In the genomic region with DNA sequence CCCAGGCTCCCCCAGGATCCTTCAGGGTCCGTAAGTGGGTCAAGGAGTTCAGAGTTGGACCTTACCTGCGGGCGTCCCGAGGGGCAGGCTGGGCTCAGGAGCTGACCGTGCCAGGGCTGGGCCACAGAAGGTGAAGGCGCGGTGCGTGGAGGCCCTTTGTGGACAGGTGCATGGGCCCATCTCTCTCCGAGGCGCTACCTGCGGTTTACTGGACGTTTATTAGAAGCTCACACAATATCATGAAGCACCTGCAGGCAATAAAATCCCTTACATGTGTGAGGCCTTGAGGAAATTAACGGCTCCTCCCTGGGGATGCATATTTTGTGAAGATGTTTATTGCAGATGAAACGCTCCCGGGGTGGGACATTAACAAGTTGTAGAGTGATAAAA, we compare ENCODE assay signal across 22 cellular contexts.
A peak's percentile ranks its signal among the peaks of the same experiment; 100 is the strongest.
DNase-seq lines count a peak whose midpoint lies in the region; ATAC-seq and TF ChIP-seq lines count a peak whose summit lies in the region.
"Had no signal": no experiment of that assay in that cellular context is flagged by ENCODE, and none has a peak within 500 bp of the region (broad histone marks: within the 10 kb centered on the region; RNA-seq: fewer than 3 reads in every experiment).

No MANE protein-coding gene starts in this region.

- DNase-seq in HL-60 (ENCODE audit: low read depth in 1 of 2, low spot score in 1 of 2) (no peak), NCI-H526 treated with DMSO at 0.1 percent for 48 hours (lab: John Stamatoyannopoulos, UW) (peak; percentile 71), glutamatergic neuron (no peak), posterior vena cava (ENCODE audit: low spot score) (peak; percentile 73), SK-N-SH (no peak)
- DNase-seq: activated CD4-positive, alpha-beta T cell treated with anti-CD3 and anti-CD28 coated beads for 36 hours; activated naive CD4-positive, alpha-beta T cell treated with anti-CD3 and anti-CD28 coated beads for 36 hours; activated T-cell treated with anti-CD3 and anti-CD28 coated beads, Interleukin-2, amount 50 U/mL, for 48 hours; amygdala; DND-41; HCEC 1CT; NCI-H1694; NCI-H345; NK-92 treated with Interleukin-12 subunit alpha and Interleukin-12 subunit beta, amount 100 ng/mL, for 24 hours; stimulated activated CD4-positive, alpha-beta T cell treated with anti-CD3 and anti-CD28 coated beads, Interleukin-1b, Interleukin-23, amount 100 ng/mL, for 48 hours; stimulated activated naive CD8-positive, alpha-beta T cell treated with anti-CD3 and anti-CD28 coated beads, Interleukin-15, Interleukin-2, amounts not matched to agents 100 U/mL and 50 U/mL, for 24 hours; transverse colon had no signal

- H3K4me3 ChIP-seq in HL-60 (replicated peaks; ENCODE audit: insufficient read depth, low read length) (no peak overlapping the region), SK-N-SH (ENCODE audit: low read depth in 2 of 2, low read length in 1 of 2) (no peak overlapping the region)
- H3K4me3 ChIP-seq: cardiac muscle cell, transverse colon had no signal

- H3K27ac ChIP-seq in HL-60 (replicated peaks) = peak overlapping the region; percentile 67
- H3K27ac ChIP-seq in SK-N-SH (ENCODE audit: low read depth in 2 of 2, low read length in 1 of 2) = peak overlapping the region in 1 of 2 experiments; percentile 96; a peak in 2 of 4 replicates
- H3K27ac ChIP-seq: cardiac muscle cell had no signal

- H3K4me1 Mint-ChIP-seq in glutamatergic neuron (ENCODE audit: low read depth, unreplicated experiment) = peaks cover 42% of the 10 kb centered on the region
- H3K4me1 Mint-ChIP-seq: activated CD4-positive, alpha-beta T cell treated with anti-CD3 and anti-CD28 coated beads for 36 hours had no signal

- no peak overlapping the region for H3K4me2 ChIP-seq in SK-N-SH

- peak overlapping the region; percentile 64 for H3K27ac Mint-ChIP-seq in glutamatergic neuron (ENCODE audit: unreplicated experiment)
- H3K27ac Mint-ChIP-seq: activated CD4-positive, alpha-beta T cell treated with anti-CD3 and anti-CD28 coated beads for 36 hours; activated naive CD4-positive, alpha-beta T cell treated with anti-CD3 and anti-CD28 coated beads for 36 hours; nephron had no signal

- no peaks in the 10 kb centered on the region for H3K27me3 ChIP-seq in HL-60 (ENCODE audit: insufficient read depth, poor library complexity, severe bottlenecking)
- H3K27me3 ChIP-seq in SK-N-SH (ENCODE audit: insufficient read depth) = peaks cover 28% of the 10 kb centered on the region; the same call in 1 of the 2 replicates

- TF ChIP-seq CTCF in HL-60 (IDR thresholded peaks at IDR 0.05; ENCODE audit: insufficient read depth, low read length) (no peak), glutamatergic neuron (IDR thresholded peaks at IDR 0.05; ENCODE audit: partially characterized antibody, unreplicated experiment) (no peak), SK-N-SH (IDR thresholded peaks at IDR 0.05) (no peak)

- H3K9ac ChIP-seq in SK-N-SH = no peak overlapping the region

- H3K9me3 Mint-ChIP-seq in glutamatergic neuron (ENCODE audit: unreplicated experiment) = peaks cover 10% of the 10 kb centered on the region
- H3K9me3 Mint-ChIP-seq: activated naive CD4-positive, alpha-beta T cell treated with anti-CD3 and anti-CD28 coated beads for 36 hours; nephron had no signal

- TF ChIP-seq EP300 in SK-N-SH (IDR thresholded peaks at IDR 0.05; ENCODE audit: borderline replicate concordance in 1 of 2, low read depth in 1 of 2, low read length in 1 of 2) = no peak

- H3K36me3 Mint-ChIP-seq in glutamatergic neuron (ENCODE audit: unreplicated experiment) = no peaks in the 10 kb centered on the region

- H3K27me3 Mint-ChIP-seq in glutamatergic neuron (ENCODE audit: unreplicated experiment) = peaks cover 8% of the 10 kb centered on the region

- H3K4me1 ChIP-seq in SK-N-SH (ENCODE audit: control insufficient read depth in 1 of 2, insufficient read depth in 2 of 2, low read depth in 1 of 2, low read length in 1 of 2) = peaks cover 0 to 62% of the 10 kb centered on the region in 2 experiments; a peak in 2 of 4 replicates
- H3K4me1 ChIP-seq: transverse colon had no signal

- no peaks in the 10 kb centered on the region for H3K36me3 ChIP-seq in SK-N-SH (replicated peaks in 1 of 2; ENCODE audit: control insufficient read depth in 1 of 2, insufficient read depth in 2 of 2, low read length in 1 of 2)
- H3K36me3 ChIP-seq: cardiac muscle cell, transverse colon had no signal

- TF ChIP-seq RAD21 in SK-N-SH (IDR thresholded peaks at IDR 0.05; ENCODE audit: low read length) = no peak

- ATAC-seq in GM21367 (IDR thresholded peaks at IDR 0.05; ENCODE audit: unreplicated experiment) (no peak), HG02610 (IDR thresholded peaks at IDR 0.05; ENCODE audit: unreplicated experiment) (no peak), HG02885 (IDR thresholded peaks at IDR 0.05; ENCODE audit: poor library complexity, unreplicated experiment) (no peak)
- ATAC-seq: activated CD4-positive, alpha-beta T cell treated with anti-CD3 and anti-CD28 coated beads for 36 hours; stimulated activated naive CD8-positive, alpha-beta T cell treated with anti-CD3 and anti-CD28 coated beads, Interleukin-15, Interleukin-2, amounts not matched to agents 100 U/mL and 50 U/mL, for 24 hours had no signal

- H3K9me3 ChIP-seq in SK-N-SH = no peaks in the 10 kb centered on the region
- H3K9me3 ChIP-seq: transverse colon had no signal

- CTCF ChIA-PET in SK-N-SH (lab: Yijun Ruan, JAX) = interaction anchor here (1.1 to 5.3 kb wide), 9 partner anchors 11 to 33 kb away, joined by 3 to 61 read pairs (median 10); no protein-coding TSS in a partner anchor

- no peak overlapping the region for H2AFZ ChIP-seq in SK-N-SH (ENCODE audit: low read depth)

- POLR2A ChIA-PET in SK-N-SH (lab: Yijun Ruan, JAX) = interaction anchor here (2.8 to 3.5 kb wide), 2 partner anchors 11 to 16 kb away, joined by 22 to 44 read pairs; no protein-coding TSS in a partner anchor

- no peaks in the 10 kb centered on the region for H4K20me1 ChIP-seq in SK-N-SH (ENCODE audit: insufficient read depth)

- intact Hi-C loops in posterior vena cava (cut with DNase I) = no loop called here

- no peaks in the 10 kb centered on the region for H3K79me2 ChIP-seq in SK-N-SH (ENCODE audit: insufficient read depth)

- peak overlapping the region; percentile 62 for H3K4me3 Mint-ChIP-seq in glutamatergic neuron (ENCODE audit: unreplicated experiment)
- H3K4me3 Mint-ChIP-seq: activated CD4-positive, alpha-beta T cell treated with anti-CD3 and anti-CD28 coated beads for 36 hours; activated naive CD4-positive, alpha-beta T cell treated with anti-CD3 and anti-CD28 coated beads for 36 hours; nephron had no signal

- WGBS in SK-N-SH (ENCODE audit: low lambda C conversion rate) = 79% methylated on average over 15 of the region's 15 CpGs

- H3K9me2 ChIP-seq in SK-N-SH = no peaks in the 10 kb centered on the region

- H3F3A ChIP-seq in SK-N-SH (replicated peaks; ENCODE audit: insufficient read depth) = no peaks in the 10 kb centered on the region

TF ChIP-seq in SK-N-SH, 30 proteins besides CTCF, POLR2A, EP300 and RAD21:
- no peak for TF ChIP-seq SIN3A (IDR thresholded peaks at IDR 0.05; ENCODE audit: borderline replicate concordance, low read depth, low read length)
- no peak for TF ChIP-seq RFX5 (IDR thresholded peaks at IDR 0.05; ENCODE audit: low read length)
- TF ChIP-seq, protein P1, sequence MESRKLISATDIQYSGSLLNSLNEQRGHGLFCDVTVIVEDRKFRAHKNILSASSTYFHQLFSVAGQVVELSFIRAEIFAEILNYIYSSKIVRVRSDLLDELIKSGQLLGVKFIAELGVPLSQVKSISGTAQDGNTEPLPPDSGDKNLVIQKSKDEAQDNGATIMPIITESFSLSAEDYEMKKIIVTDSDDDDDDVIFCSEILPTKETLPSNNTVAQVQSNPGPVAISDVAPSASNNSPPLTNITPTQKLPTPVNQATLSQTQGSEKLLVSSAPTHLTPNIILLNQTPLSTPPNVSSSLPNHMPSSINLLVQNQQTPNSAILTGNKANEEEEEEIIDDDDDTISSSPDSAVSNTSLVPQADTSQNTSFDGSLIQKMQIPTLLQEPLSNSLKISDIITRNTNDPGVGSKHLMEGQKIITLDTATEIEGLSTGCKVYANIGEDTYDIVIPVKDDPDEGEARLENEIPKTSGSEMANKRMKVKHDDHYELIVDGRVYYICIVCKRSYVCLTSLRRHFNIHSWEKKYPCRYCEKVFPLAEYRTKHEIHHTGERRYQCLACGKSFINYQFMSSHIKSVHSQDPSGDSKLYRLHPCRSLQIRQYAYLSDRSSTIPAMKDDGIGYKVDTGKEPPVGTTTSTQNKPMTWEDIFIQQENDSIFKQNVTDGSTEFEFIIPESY (IDR thresholded peaks at IDR 0.05; ENCODE audit: borderline replicate concordance, low read depth) = no peak
- TF ChIP-seq POLR2AphosphoS5 (IDR thresholded peaks at IDR 0.05; ENCODE audit: low read depth, low read length) = no peak
- no peak for TF ChIP-seq NFIC (IDR thresholded peaks at IDR 0.05; ENCODE audit: borderline replicate concordance)
- TF ChIP-seq GATA2 (CRISPR knock-in tag; IDR thresholded peaks at IDR 0.05) = no peak
- no peak for TF ChIP-seq NRF1 (IDR thresholded peaks at IDR 0.05; ENCODE audit: low read depth, low read length)
- TF ChIP-seq, protein P2, sequence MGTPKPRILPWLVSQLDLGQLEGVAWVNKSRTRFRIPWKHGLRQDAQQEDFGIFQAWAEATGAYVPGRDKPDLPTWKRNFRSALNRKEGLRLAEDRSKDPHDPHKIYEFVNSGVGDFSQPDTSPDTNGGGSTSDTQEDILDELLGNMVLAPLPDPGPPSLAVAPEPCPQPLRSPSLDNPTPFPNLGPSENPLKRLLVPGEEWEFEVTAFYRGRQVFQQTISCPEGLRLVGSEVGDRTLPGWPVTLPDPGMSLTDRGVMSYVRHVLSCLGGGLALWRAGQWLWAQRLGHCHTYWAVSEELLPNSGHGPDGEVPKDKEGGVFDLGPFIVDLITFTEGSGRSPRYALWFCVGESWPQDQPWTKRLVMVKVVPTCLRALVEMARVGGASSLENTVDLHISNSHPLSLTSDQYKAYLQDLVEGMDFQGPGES (IDR thresholded peaks at IDR 0.05; ENCODE audit: low read depth, low read length) = no peak
- TF ChIP-seq FOXM1 (IDR thresholded peaks at IDR 0.05; ENCODE audit: low read depth) = no peak
- TF ChIP-seq RCOR1 (IDR thresholded peaks at IDR 0.05; ENCODE audit: low read length) = no peak
- TF ChIP-seq MXI1 (IDR thresholded peaks at IDR 0.05; ENCODE audit: low read depth, low read length) = no peak
- TF ChIP-seq, protein P3, sequence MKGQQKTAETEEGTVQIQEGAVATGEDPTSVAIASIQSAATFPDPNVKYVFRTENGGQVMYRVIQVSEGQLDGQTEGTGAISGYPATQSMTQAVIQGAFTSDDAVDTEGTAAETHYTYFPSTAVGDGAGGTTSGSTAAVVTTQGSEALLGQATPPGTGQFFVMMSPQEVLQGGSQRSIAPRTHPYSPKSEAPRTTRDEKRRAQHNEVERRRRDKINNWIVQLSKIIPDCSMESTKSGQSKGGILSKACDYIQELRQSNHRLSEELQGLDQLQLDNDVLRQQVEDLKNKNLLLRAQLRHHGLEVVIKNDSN (IDR thresholded peaks at IDR 0.05; ENCODE audit: borderline replicate concordance, low read depth) = no peak
- TF ChIP-seq EZH2phosphoT487 (IDR thresholded peaks at IDR 0.05; ENCODE audit: borderline replicate concordance, low read depth) = no peak

Comparison
In these comparisons a context has a peak if more than half of its experiments do, and no peak if none do; other contexts are left out.
1. DNase-seq: peak in NCI-H526 treated with DMSO at 0.1 percent for 48 hours (single experiment) and posterior vena cava (single experiment); none in HL-60 (0 of 2), glutamatergic neuron (single experiment) and SK-N-SH (single experiment).